Comparison of ENCODE assay signal across 8 cellular contexts in the genomic region with DNA sequence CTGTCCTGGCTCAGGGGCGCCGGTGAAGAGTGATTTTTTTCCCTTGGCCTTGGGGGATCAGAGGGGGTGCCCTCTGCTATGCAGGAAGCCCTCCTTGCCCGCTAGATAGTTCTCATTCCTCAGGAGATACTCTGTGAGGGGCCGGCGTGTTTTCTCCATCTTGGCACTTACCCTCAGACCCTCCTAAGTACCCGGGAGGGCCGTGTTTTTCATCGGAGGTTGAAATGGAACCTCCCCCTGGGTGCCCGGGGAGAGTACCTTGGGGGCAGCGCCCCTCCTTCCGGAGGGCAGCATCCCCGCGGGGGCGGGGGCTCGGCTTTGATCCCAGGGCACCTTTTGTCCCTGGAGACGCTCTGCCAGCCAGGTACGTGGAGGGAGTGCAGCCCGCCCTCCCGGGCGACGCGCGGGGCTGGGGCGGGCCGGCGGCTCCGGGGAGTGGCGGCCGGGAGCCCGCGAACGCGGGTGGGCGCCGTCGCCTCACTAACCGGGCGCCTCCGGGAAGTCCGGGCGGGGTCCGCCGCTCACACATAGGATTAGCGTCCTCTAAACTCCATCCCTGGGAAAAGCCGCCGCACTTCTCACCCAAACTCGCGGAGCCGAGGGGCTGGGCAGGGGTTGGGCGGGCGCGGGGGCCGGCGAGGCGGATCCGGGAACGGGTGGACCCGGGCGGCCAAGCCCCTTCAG. TPM values are rescaled to one million over a fixed set of nuclear protein-coding genes. Genes with fewer than 3 reads are reported as not detected.
DNase-seq lines count a peak whose midpoint lies in the region; ATAC-seq and TF ChIP-seq lines count a peak whose summit lies in the region.
"Not testable (repeated sequence)": the region's sequence is repeated elsewhere in the genome, so short reads cannot be mapped to it uniquely, and the experiment has no call there.

No MANE protein-coding gene starts in this region.

- H3K4me3 ChIP-seq in AG04449 (ENCODE audit: low read depth, low read length), result peak overlapping the region; percentile 59
- peak overlapping the region; percentile 31 to 86 (median 68) for H3K4me3 ChIP-seq in dorsolateral prefrontal cortex
- H3K4me3 ChIP-seq in skeletal muscle satellite cell (ENCODE audit: low read length), result peak overlapping the region; percentile 74

- not testable (repeated sequence) for H3K4me1 ChIP-seq in skeletal muscle satellite cell (ENCODE audit: control insufficient read depth, insufficient read depth, low read length)

- H3K27me3 ChIP-seq in dorsolateral prefrontal cortex; skeletal muscle satellite cell (ENCODE audit: control insufficient read depth, insufficient read depth, low read length): not testable (repeated sequence)

- peak overlapping the region in 56 of 59 donors; percentile 12 to 97 (median 80) for H3K27ac ChIP-seq in dorsolateral prefrontal cortex

- H3K36me3 ChIP-seq in skeletal muscle satellite cell (ENCODE audit: insufficient read depth, low read length), result not testable (repeated sequence)

- POLR2A ChIA-PET in AG04449 (lab: Yijun Ruan, JAX), result not testable (repeated sequence)

- H3K9me3 ChIP-seq in skeletal muscle satellite cell (replicated peaks; ENCODE audit: low read length), result not testable (repeated sequence)

- H3K9ac ChIP-seq in skeletal muscle satellite cell (ENCODE audit: low read depth, low read length), result peak overlapping the region; percentile 89

- DNase-seq in AG04449 (ENCODE audit: low read depth, low spot score), result not testable (repeated sequence)
- DNase-seq in NCI-H345 (lab: John Stamatoyannopoulos, UW) (peak; percentile 39), dorsolateral prefrontal cortex (peak in 7 of 10 donors; percentile 17 to 69 (median 26)), left colon (peak; percentile 49 to 69)
- peak; percentile 41 for DNase-seq in activated CD8-positive, alpha-beta memory T cell treated with anti-CD3 and anti-CD28 coated beads, Interleukin-2, amount 50 U/mL, for 4 hours

- ATAC-seq in GM19035 (IDR thresholded peaks at IDR 0.05; ENCODE audit: unreplicated experiment), result peak; percentile 31
- ATAC-seq in HG02973 (IDR thresholded peaks at IDR 0.05; ENCODE audit: unreplicated experiment), result peak; percentile 26
- peak; percentile 50 for ATAC-seq in left colon

- intact Hi-C loops in dorsolateral prefrontal cortex (cut with DNase I), result loop anchor here (10.0 kb wide), 1 partner anchor 53 kb away; a partner anchor contains a TSS
- intact Hi-C loops in left colon (cut with DNase I, micrococcal nuclease), result not testable (repeated sequence)

- CTCF ChIA-PET in AG04449 (lab: Yijun Ruan, JAX), result not testable (repeated sequence)

- TF ChIP-seq CTCF in AG04449 (IDR thresholded peaks at IDR 0.05; ENCODE audit: insufficient read depth, low read length, missing control alignments), result not testable (repeated sequence)
- peak in 4 of 56 donors; percentile 8 to 14 (median 11) for TF ChIP-seq CTCF in dorsolateral prefrontal cortex (IDR thresholded peaks at IDR 0.05 in 54 of 56, conservative IDR thresholded peaks at IDR 0.05 in 2 of 56; ENCODE audit: low read depth in 1 of 56, partially characterized antibody in 56 of 56)

- H3K4me2 ChIP-seq in skeletal muscle satellite cell (ENCODE audit: low read length), result peak overlapping the region; percentile 92

RNA-seq across cellular contexts. Expression of a gene that starts 0.8 kb away (rescaled TPM):
- 10 to 100 TPM; 37.1 to 83.1 (median 57.0) TPM for total RNA-seq in dorsolateral prefrontal cortex
- 10 to 100 TPM; 40.5 to 51.6 TPM for total RNA-seq in left colon
- 33.0 and 36.3 TPM in 2 replicates for total RNA-seq in skeletal muscle satellite cell (2012; rRNA removed)

RNA-seq across cellular contexts. Expression of a gene that starts 54.2 kb away (rescaled TPM):
- total RNA-seq in dorsolateral prefrontal cortex, result 10 to 100 TPM; 11.6 to 25.7 (median 19.4) TPM
- 10 to 100 TPM; 22.1 to 24.5 TPM for total RNA-seq in left colon
- 18.3 and 23.1 TPM in 2 replicates for total RNA-seq in skeletal muscle satellite cell (2012; rRNA removed)
